In genomic region chr17:17406225-17406624, GRCh38 we compare ENCODE assay signal across 22 cellular contexts.
DNase-seq lines count a peak whose midpoint lies in the region; ATAC-seq and TF ChIP-seq lines count a peak whose summit lies in the region.
"Had no signal": no experiment of that assay in that cellular context is flagged by ENCODE, and none has a peak within 500 bp of the region (broad histone marks: within the 10 kb centered on the region; RNA-seq: fewer than 3 reads in every experiment).

No MANE protein-coding gene starts in this region.

- 20 to 40% methylated on average over 1 of the region's 7 CpGs for WGBS in gastroesophageal sphincter (ENCODE audit: low coverage in 1 of 2), 2 donors
- WGBS in prostate gland = 58% methylated on average over 7 of the region's 7 CpGs

- no peaks in the 10 kb centered on the region for H3K36me3 ChIP-seq in BLaER1 treated with 17β-estradiol and CSF1 and Interleukin-3, amounts not matched to agents 10 nM and 100 nM
- H3K36me3 ChIP-seq in KOPT-K1 (ENCODE audit: insufficient read depth, low read length) (no peaks in the 10 kb centered on the region), gastroesophageal sphincter (no peaks in the 10 kb centered on the region), prostate gland (no peaks in the 10 kb centered on the region)
- H3K36me3 ChIP-seq: upper lobe of left lung had no signal

- no peak for DNase-seq in prostate gland (ENCODE audit: low spot score)
- DNase-seq in effector memory CD8-positive, alpha-beta T cell = no peak
- no peak for DNase-seq in MCF 10A (ENCODE audit: unreplicated experiment)
- DNase-seq: ACHN; activated CD8-positive, alpha-beta memory T cell treated with anti-CD3 and anti-CD28 coated beads for 24 hours; aorta; caudate nucleus; dermis blood vessel endothelial cell; HCEC 1CT; KBM-7; mucosa of descending colon; NCI-H187; NCI-H226; OCI-M1; upper lobe of left lung had no signal

- no peaks in the 10 kb centered on the region for H3K9me3 ChIP-seq in BLaER1 treated with 17β-estradiol and CSF1 and Interleukin-3, amounts not matched to agents 10 nM and 100 nM (replicated peaks in 1 of 11)
- H3K9me3 ChIP-seq in KOPT-K1 (ENCODE audit: insufficient read depth, low read length, poor library complexity, severe bottlenecking) (no peaks in the 10 kb centered on the region), gastroesophageal sphincter (no peaks in the 10 kb centered on the region), prostate gland (no peaks in the 10 kb centered on the region)
- H3K9me3 ChIP-seq: mucosa of descending colon, upper lobe of left lung had no signal

- TF ChIP-seq CTCF in gastroesophageal sphincter (IDR thresholded peaks at IDR 0.05) (no peak), prostate gland (IDR thresholded peaks at IDR 0.05) (no peak), MCF 10A (IDR thresholded peaks at IDR 0.05; ENCODE audit: unreplicated experiment) (no peak)

- H3K4me3 Mint-ChIP-seq in effector memory CD8-positive, alpha-beta T cell = peak overlapping the region in 1 of 2 donors; percentile 13
- H3K4me3 Mint-ChIP-seq in MCF 10A (ENCODE audit: unreplicated experiment) = no peak overlapping the region
- H3K4me3 Mint-ChIP-seq: activated naive CD4-positive, alpha-beta T cell treated with anti-CD3 and anti-CD28 coated beads, Interleukin-2, amount 50 U/mL, for 24 hours; stimulated activated naive CD8-positive, alpha-beta T cell treated with anti-CD3 and anti-CD28 coated beads, Interleukin-15, Interleukin-2, amounts not matched to agents 100 ng/mL and 50 ng/mL, for 24 hours had no signal

- peak overlapping the region in 4 of 11 experiments; percentile 22 to 81 (median 76); a peak in 5 of 22 replicates for H3K9ac ChIP-seq in BLaER1 treated with 17β-estradiol and CSF1 and Interleukin-3, amounts not matched to agents 10 nM and 100 nM

- H3K4me1 ChIP-seq in BLaER1 treated with 17β-estradiol and CSF1 and Interleukin-3, amounts not matched to agents 10 nM and 100 nM = peaks cover 70 to 100% (median 96%) of the 10 kb centered on the region in 10 experiments
- H3K4me1 ChIP-seq in gastroesophageal sphincter (no peaks in the 10 kb centered on the region), prostate gland (replicated peaks) (no peaks in the 10 kb centered on the region)

- H3K27me3 Mint-ChIP-seq in effector memory CD8-positive, alpha-beta T cell = no peaks in the 10 kb centered on the region
- no peaks in the 10 kb centered on the region for H3K27me3 Mint-ChIP-seq in MCF 10A (ENCODE audit: insufficient read depth, unreplicated experiment)
- H3K27me3 Mint-ChIP-seq: activated naive CD4-positive, alpha-beta T cell treated with anti-CD3 and anti-CD28 coated beads, Interleukin-2, amount 50 U/mL, for 24 hours; stimulated activated naive CD8-positive, alpha-beta T cell treated with anti-CD3 and anti-CD28 coated beads, Interleukin-15, Interleukin-2, amounts not matched to agents 100 ng/mL and 50 ng/mL, for 24 hours had no signal

- H3K9me3 Mint-ChIP-seq in effector memory CD8-positive, alpha-beta T cell = no peaks in the 10 kb centered on the region
- H3K9me3 Mint-ChIP-seq in MCF 10A (ENCODE audit: unreplicated experiment) = no peaks in the 10 kb centered on the region
- H3K9me3 Mint-ChIP-seq: activated naive CD4-positive, alpha-beta T cell treated with anti-CD3 and anti-CD28 coated beads, Interleukin-2, amount 50 U/mL, for 24 hours; stimulated activated naive CD8-positive, alpha-beta T cell treated with anti-CD3 and anti-CD28 coated beads, Interleukin-15, Interleukin-2, amounts not matched to agents 100 ng/mL and 50 ng/mL, for 24 hours had no signal

- no TSS peak for BruUV-seq in MCF 10A (replicated peaks; lab: Mats Ljungman, UMichigan)

- peak overlapping the region in 8 of 11 experiments; percentile 50 to 93 (median 86); a peak in 15 of 22 replicates for H3K27ac ChIP-seq in BLaER1 treated with 17β-estradiol and CSF1 and Interleukin-3, amounts not matched to agents 10 nM and 100 nM
- peak overlapping the region; percentile 10 for H3K27ac ChIP-seq in KOPT-K1 (ENCODE audit: low read depth, low read length, poor library complexity, severe bottlenecking)
- no peak overlapping the region for H3K27ac ChIP-seq in gastroesophageal sphincter
- peak overlapping the region; percentile 58 to 60 for H3K27ac ChIP-seq in prostate gland
- H3K27ac ChIP-seq: upper lobe of left lung had no signal

- H4K20me1 ChIP-seq in BLaER1 treated with 17β-estradiol and CSF1 and Interleukin-3, amounts not matched to agents 10 nM and 100 nM = no peaks in the 10 kb centered on the region

- H3K4me3 ChIP-seq in BLaER1 treated with 17β-estradiol and CSF1 and Interleukin-3, amounts not matched to agents 10 nM and 100 nM = no peak overlapping the region; a peak in 1 of 20 replicates
- H3K4me3 ChIP-seq in gastroesophageal sphincter = no peak overlapping the region
- no peak overlapping the region for H3K4me3 ChIP-seq in prostate gland
- H3K4me3 ChIP-seq: mucosa of descending colon, upper lobe of left lung had no signal

- H3K4me2 ChIP-seq in BLaER1 treated with 17β-estradiol and CSF1 and Interleukin-3, amounts not matched to agents 10 nM and 100 nM = peak overlapping the region in 9 of 11 experiments; percentile 86 to 98 (median 92); a peak in 18 of 22 replicates

- TF ChIP-seq EP300 in gastroesophageal sphincter (IDR thresholded peaks at IDR 0.05) = no peak

- intact Hi-C loops in prostate gland (cut with DNase I) = no loop called here
- intact Hi-C loops in MCF 10A (cut with micrococcal nuclease) = no loop called here

- H3K36me3 Mint-ChIP-seq in effector memory CD8-positive, alpha-beta T cell (ENCODE audit: insufficient read depth) = peaks cover 5% of the 10 kb centered on the region
- no peaks in the 10 kb centered on the region for H3K36me3 Mint-ChIP-seq in MCF 10A (ENCODE audit: insufficient read depth, unreplicated experiment)
- H3K36me3 Mint-ChIP-seq: activated naive CD4-positive, alpha-beta T cell treated with anti-CD3 and anti-CD28 coated beads, Interleukin-2, amount 50 U/mL, for 24 hours had no signal

- no peak overlapping the region for H3K27ac Mint-ChIP-seq in effector memory CD8-positive, alpha-beta T cell
- H3K27ac Mint-ChIP-seq in MCF 10A (ENCODE audit: low read depth, unreplicated experiment) = no peak overlapping the region
- H3K27ac Mint-ChIP-seq: activated naive CD4-positive, alpha-beta T cell treated with anti-CD3 and anti-CD28 coated beads, Interleukin-2, amount 50 U/mL, for 24 hours had no signal

- TF ChIP-seq POLR2A in gastroesophageal sphincter (IDR thresholded peaks at IDR 0.05) (no peak), prostate gland (IDR thresholded peaks at IDR 0.05) (no peak)

- POLR2A ChIA-PET in MCF 10A (lab: Yijun Ruan, JAX) = interaction anchor here (1.0 kb wide), 1 partner anchor 186 kb away, joined by 4 read pairs; the partner anchor contains the start of gene PEMT

- 0 out of 22 replicates have a peak, but pooled peaks cover 0 to 4% (median 0%) of the 10 kb centered on the region in 11 experiments for H3K27me3 ChIP-seq in BLaER1 treated with 17β-estradiol and CSF1 and Interleukin-3, amounts not matched to agents 10 nM and 100 nM
- peaks cover 40% of the 10 kb centered on the region for H3K27me3 ChIP-seq in gastroesophageal sphincter
- no peaks in the 10 kb centered on the region for H3K27me3 ChIP-seq in prostate gland (replicated peaks; ENCODE audit: insufficient read depth)
- H3K27me3 ChIP-seq: upper lobe of left lung had no signal

- ATAC-seq in gastroesophageal sphincter = peak; percentile 75
- ATAC-seq in GM19463 (IDR thresholded peaks at IDR 0.05; ENCODE audit: unreplicated experiment) = no peak
- ATAC-seq in effector memory CD8-positive, alpha-beta T cell (replicated peaks) = no peak
- no peak for ATAC-seq in GM21381 (IDR thresholded peaks at IDR 0.05; ENCODE audit: unreplicated experiment)
- ATAC-seq: mucosa of descending colon had no signal

- CTCF ChIA-PET in MCF 10A (lab: Yijun Ruan, JAX) = interaction anchor here (1.2 kb wide), 1 partner anchor 91 kb away, joined by 3 read pairs; no protein-coding TSS in a partner anchor

- H3K4me1 Mint-ChIP-seq in effector memory CD8-positive, alpha-beta T cell (ENCODE audit: low read depth in 2 of 2) = peaks cover 47 to 48% of the 10 kb centered on the region in 2 donors
- peaks cover 16% of the 10 kb centered on the region for H3K4me1 Mint-ChIP-seq in MCF 10A (ENCODE audit: insufficient read depth, unreplicated experiment)

Comparison
In these comparisons a context has a peak if more than half of its experiments do, and no peak if none do; other contexts are left out.
1. H3K27ac ChIP-seq: peak in BLaER1 treated with 17β-estradiol and CSF1 and Interleukin-3, amounts not matched to agents 10 nM and 100 nM (8 of 11), KOPT-K1 (single experiment) and prostate gland (2 of 2); none in gastroesophageal sphincter (0 of 4).